20 cellular contexts compared by ENCODE assay signal in genomic region chr2:239955989-239956817, GRCh38.
"Had no signal": no experiment of that assay in that cellular context is flagged by ENCODE, and none has a peak within 500 bp of the region (broad histone marks: within the 10 kb centered on the region; RNA-seq: fewer than 3 reads in every experiment).

No MANE protein-coding gene starts in this region.

- DNase-seq: activated CD4-positive, alpha-beta T cell treated with anti-CD3 and anti-CD28 coated beads, Interleukin-2, amount 10 ng/mL, durations not matched to agents 24 days and 14 days; activated CD8-positive, alpha-beta T cell treated with anti-CD3 and anti-CD28 coated beads for 36 hours; activated naive CD4-positive, alpha-beta T cell treated with Interleukin-2 at 50 U/mL for 16 hours; activated naive CD8-positive, alpha-beta T cell treated with anti-CD3 and anti-CD28 coated beads, Interleukin-2, amount 10 ng/mL, durations not matched to agents 7 days and 5 days; activated T-cell treated with anti-CD3 and anti-CD28 coated beads, Interleukin-2, amount 50 U/mL, for 1 hour; amygdala; body of pancreas; central memory CD4-positive, alpha-beta T cell; effector CD4-positive, alpha-beta T cell; immature natural killer cell; occipital lobe; stimulated activated naive B cell treated with anti-CD40 and anti-IgM and Interleukin-4, amounts not matched to agents 10 μg/mL and 1 μg/mL and 100 μg/mL, for 72 hours; T-helper 1 cell; T-helper 9 cell; thyroid gland had no signal

- ATAC-seq: activated CD8-positive, alpha-beta T cell treated with anti-CD3 and anti-CD28 coated beads for 36 hours; body of pancreas; right lobe of liver; stimulated activated naive B cell treated with anti-CD40 and anti-IgM and Interleukin-4, amounts not matched to agents 10 μg/mL and 1 μg/mL and 100 μg/mL, for 72 hours had no signal

- H3K36me3 ChIP-seq: prostate gland had no signal

- H3K4me1 ChIP-seq: body of pancreas, right lobe of liver had no signal

- H3K4me3 ChIP-seq: body of pancreas, coronary artery, gastrocnemius medialis, lung, prostate gland, right lobe of liver, thyroid gland had no signal

- H3K9me3 ChIP-seq: body of pancreas, gastrocnemius medialis, prostate gland, right lobe of liver, thyroid gland had no signal

- H3K27ac ChIP-seq: body of pancreas, right lobe of liver, thyroid gland had no signal

- H3K27me3 ChIP-seq: body of pancreas, gastrocnemius medialis, right lobe of liver, thyroid gland had no signal
